ENCODE assay signal across 19 cellular contexts in the genomic region with DNA sequence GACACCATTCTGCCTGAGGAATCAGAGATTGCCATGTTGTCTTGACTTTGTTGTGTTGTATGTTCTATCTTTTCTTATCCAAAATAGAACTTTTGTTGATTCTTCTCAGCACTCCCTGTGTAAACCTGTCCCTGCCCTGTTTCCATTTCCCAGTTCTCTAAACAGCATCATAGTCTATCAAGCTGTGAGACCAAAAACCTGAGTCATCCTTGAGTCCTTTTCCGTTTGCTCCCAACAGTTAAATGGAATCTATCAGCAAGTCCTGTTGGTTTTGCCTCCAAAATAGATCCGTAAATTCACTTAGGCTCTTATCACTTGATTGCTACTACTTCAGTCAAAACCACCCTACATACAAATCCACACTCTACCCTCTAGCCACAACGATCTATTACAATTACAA.
"Had no signal": no experiment of that assay in that cellular context is flagged by ENCODE, and none has a peak within 500 bp of the region (broad histone marks: within the 10 kb centered on the region; RNA-seq: fewer than 3 reads in every experiment).

No MANE protein-coding gene starts in this region.

- DNase-seq: activated B cell treated with CpG ODN at 0.5 μM for 24 hours; activated CD4-positive, alpha-beta T cell treated with anti-CD3 and anti-CD28 coated beads for 36 hours; activated CD4-positive, alpha-beta T cell treated with anti-CD3 and anti-CD28 coated beads, Interleukin-2, amount 50 U/mL, for 4 hours; activated CD8-positive, alpha-beta memory T cell treated with anti-CD3 and anti-CD28 coated beads for 24 hours; activated CD8-positive, alpha-beta memory T cell treated with anti-CD3 and anti-CD28 coated beads, Interleukin-2, amount 50 U/mL, for 4 hours; activated naive CD4-positive, alpha-beta T cell; activated T-cell treated with anti-CD3 and anti-CD28 coated beads, Interleukin-2, amount 50 U/mL, for 4 hours; adrenal gland; cortex of kidney; heart left ventricle; islet precursor cell; left cardiac atrium; pancreas; right cardiac atrium; stimulated activated CD4-positive, alpha-beta T cell treated with anti-CD3 and anti-CD28 coated beads, Interleukin-12 subunit alpha, Interleukin-12 subunit beta, amount 100 ng/mL, for 4 hours; stimulated activated CD4-positive, alpha-beta T cell treated with anti-CD3 and anti-CD28 coated beads, Interleukin-4, amount 100 ng/mL, for 4 hours; stimulated activated naive CD8-positive, alpha-beta T cell treated with anti-CD3 and anti-CD28 coated beads, Interleukin-15, Interleukin-2, amounts not matched to agents 100 U/mL and 50 U/mL, for 24 hours; upper lobe of left lung had no signal

- ATAC-seq: activated CD4-positive, alpha-beta T cell treated with anti-CD3 and anti-CD28 coated beads for 36 hours; activated T-cell treated with anti-CD3 and anti-CD28 coated beads, Interleukin-2, amount 50 U/mL, for 4 hours; heart left ventricle; left cardiac atrium; pancreas; right cardiac atrium; stimulated activated naive CD8-positive, alpha-beta T cell treated with anti-CD3 and anti-CD28 coated beads, Interleukin-15, Interleukin-2, amounts not matched to agents 100 U/mL and 50 U/mL, for 24 hours had no signal

- H3K4me3 ChIP-seq: adrenal gland, ascending aorta, heart left ventricle, pancreas, upper lobe of left lung had no signal
